12 cellular contexts compared by ENCODE assay signal in the genomic region with DNA sequence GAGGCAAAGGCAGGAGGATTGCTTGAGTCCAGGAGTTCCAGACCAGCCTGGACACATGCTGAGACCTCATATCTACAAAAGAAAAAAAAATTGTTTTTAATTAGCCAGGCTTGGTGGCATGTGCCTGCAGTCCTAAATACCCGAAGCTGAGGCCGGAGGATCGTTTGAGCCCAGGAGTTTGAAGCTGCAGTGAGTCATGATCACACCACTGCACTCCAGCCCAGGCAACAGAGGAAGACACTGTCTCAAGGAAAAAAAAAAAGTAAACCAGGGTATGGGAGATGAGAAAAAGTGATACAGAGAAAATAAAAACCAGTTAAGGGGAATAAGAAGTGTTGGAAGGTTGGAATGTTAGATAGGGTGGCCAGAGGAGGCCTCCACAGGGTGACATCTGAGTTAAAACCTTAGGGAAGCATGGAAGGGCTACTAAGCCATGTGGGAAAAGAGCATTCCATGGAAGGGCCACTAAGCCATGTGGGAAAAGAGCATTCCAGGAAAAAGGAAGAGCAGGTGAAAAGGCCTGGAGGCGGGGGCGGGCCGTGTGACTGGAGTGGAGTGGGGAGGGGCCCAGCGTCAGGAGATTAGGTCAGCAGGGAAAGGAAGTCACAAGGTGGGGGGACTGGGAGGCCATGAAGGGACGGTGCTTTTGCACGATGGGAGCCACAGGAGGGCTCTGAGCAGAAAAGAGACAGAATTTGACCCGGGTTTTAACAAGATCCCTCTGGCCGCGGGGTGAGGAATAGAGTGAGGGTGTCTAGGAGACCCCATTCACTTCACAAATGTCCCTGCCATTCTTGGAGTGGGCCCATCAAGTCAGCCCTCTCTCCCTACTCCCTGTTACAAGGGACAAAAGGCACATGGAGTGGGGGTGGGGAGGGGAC. TPM values are rescaled to one million over a fixed set of nuclear protein-coding genes. Genes with fewer than 3 reads are reported as not detected.
A peak's percentile ranks its signal among the peaks of the same experiment; 100 is the strongest.
DNase-seq lines count a peak whose midpoint lies in the region; ATAC-seq, FAIRE-seq and TF ChIP-seq lines count a peak whose summit lies in the region.
"Had no signal": no experiment of that assay in that cellular context is flagged by ENCODE, and none has a peak within 500 bp of the region (broad histone marks: within the 10 kb centered on the region; RNA-seq: fewer than 3 reads in every experiment).

No MANE protein-coding gene starts in this region.

- TF ChIP-seq CTCF in adrenal gland (IDR thresholded peaks at IDR 0.05) (no peak), hepatocyte (IDR thresholded peaks at IDR 0.05; ENCODE audit: poor library complexity) (no peak)

- H3K4me1 ChIP-seq in adrenal gland (replicated peaks in 1 of 2) (no peaks in the 10 kb centered on the region), hepatocyte (ENCODE audit: insufficient read depth) (no peaks in the 10 kb centered on the region)
- H3K4me1 ChIP-seq: Peyer's patch had no signal

- H3K4me3 ChIP-seq in adrenal gland (no peak overlapping the region), hepatocyte (no peak overlapping the region)
- H3K4me3 ChIP-seq: Peyer's patch had no signal

- ATAC-seq in left ventricle myocardium superior, result peak; percentile 17
- no peak for ATAC-seq in Right ventricle myocardium superior (ENCODE audit: poor library complexity)
- no peak for ATAC-seq in stimulated activated memory B cell treated with anti-CD40 and anti-IgM and Interleukin-4, amounts not matched to agents 10 μg/mL and 1 μg/mL and 100 μg/mL, for 72 hours
- no peak for ATAC-seq in HG03039 (IDR thresholded peaks at IDR 0.05; ENCODE audit: unreplicated experiment)
- ATAC-seq in HG03159 (IDR thresholded peaks at IDR 0.05; ENCODE audit: unreplicated experiment), result no peak

- no peak for TF ChIP-seq POLR2A in adrenal gland (IDR thresholded peaks at IDR 0.05)

- H2AFZ ChIP-seq in hepatocyte, result no peak overlapping the region

- H3K27me3 ChIP-seq in adrenal gland (no peaks in the 10 kb centered on the region), hepatocyte (no peaks in the 10 kb centered on the region)
- H3K27me3 ChIP-seq: Peyer's patch had no signal

- H4K20me1 ChIP-seq in hepatocyte (ENCODE audit: insufficient read depth, poor library complexity, severe bottlenecking), result no peaks in the 10 kb centered on the region

- no peak overlapping the region for H3K4me3 Mint-ChIP-seq in stimulated activated memory B cell treated with anti-CD40 and anti-IgM and Interleukin-4, amounts not matched to agents 10 μg/mL and 1 μg/mL and 100 μg/mL, for 72 hours
- H3K4me3 Mint-ChIP-seq: naive B cell had no signal

- H3K36me3 ChIP-seq in adrenal gland (replicated peaks in 1 of 2) (no peaks in the 10 kb centered on the region), hepatocyte (replicated peaks; ENCODE audit: insufficient read depth, low read depth) (no peaks in the 10 kb centered on the region)
- H3K36me3 ChIP-seq: Peyer's patch had no signal

- peaks cover 27% of the 10 kb centered on the region for H3K27me3 Mint-ChIP-seq in stimulated activated memory B cell treated with anti-CD40 and anti-IgM and Interleukin-4, amounts not matched to agents 10 μg/mL and 1 μg/mL and 100 μg/mL, for 72 hours

- H3K9me3 Mint-ChIP-seq in stimulated activated memory B cell treated with anti-CD40 and anti-IgM and Interleukin-4, amounts not matched to agents 10 μg/mL and 1 μg/mL and 100 μg/mL, for 72 hours, result no peaks in the 10 kb centered on the region

- no peaks in the 10 kb centered on the region for H3K9me3 ChIP-seq in adrenal gland (replicated peaks in 1 of 3)
- no peaks in the 10 kb centered on the region for H3K9me3 ChIP-seq in hepatocyte (ENCODE audit: low read depth)
- H3K9me3 ChIP-seq: Peyer's patch had no signal

- intact Hi-C loops in left ventricle myocardium superior (cut with micrococcal nuclease), result no loop called here
- intact Hi-C loops in Right ventricle myocardium superior (cut with DNase I), result no loop called here
- intact Hi-C loops in adrenal gland (cut with DNase I), result no loop called here

- WGBS in adrenal gland, 4 donors, result 57 to 74% (median 70%) methylated on average over 12 of the region's 12 CpGs
- WGBS in hepatocyte (ENCODE audit: low lambda C conversion rate, missing lambda C conversion rate), result 69% methylated on average over 10 of the region's 12 CpGs

- no peak for FAIRE-seq in urothelium cell line (lab: Jason Lieb, UNC)

- H3K27ac ChIP-seq in adrenal gland, result no peak overlapping the region
- H3K27ac ChIP-seq in hepatocyte, result peak overlapping the region; percentile 77
- H3K27ac ChIP-seq: Peyer's patch had no signal

- no peak overlapping the region for H3K27ac Mint-ChIP-seq in stimulated activated memory B cell treated with anti-CD40 and anti-IgM and Interleukin-4, amounts not matched to agents 10 μg/mL and 1 μg/mL and 100 μg/mL, for 72 hours

- no peaks in the 10 kb centered on the region for H3K79me2 ChIP-seq in hepatocyte

- no peaks in the 10 kb centered on the region for H3K4me1 Mint-ChIP-seq in stimulated activated memory B cell treated with anti-CD40 and anti-IgM and Interleukin-4, amounts not matched to agents 10 μg/mL and 1 μg/mL and 100 μg/mL, for 72 hours

- no peaks in the 10 kb centered on the region for H3K36me3 Mint-ChIP-seq in stimulated activated memory B cell treated with anti-CD40 and anti-IgM and Interleukin-4, amounts not matched to agents 10 μg/mL and 1 μg/mL and 100 μg/mL, for 72 hours
- H3K36me3 Mint-ChIP-seq: naive B cell had no signal

- H3K4me2 ChIP-seq in hepatocyte, result no peak overlapping the region

- DNase-seq in left ventricle myocardium superior (no peak), Right ventricle myocardium superior (no peak), adrenal gland (peak in 4 of 7 donors; percentile 31 to 62 (median 38)), hepatocyte (ENCODE audit: low spot score) (peak; percentile 62), urothelium cell line (ENCODE audit: low spot score) (peak; percentile 71)
- DNase-seq: activated CD4-positive, alpha-beta T cell treated with anti-CD3 and anti-CD28 coated beads for 48 hours; naive B cell; NCI-H1048; Peyer's patch had no signal

- no peaks in the 10 kb centered on the region for H3K9me2 ChIP-seq in hepatocyte (replicated peaks; ENCODE audit: insufficient read depth)

RNA-seq across cellular contexts. Expression of gene CPNE5, which starts 18.3 kb away (rescaled TPM):
- total RNA-seq in left ventricle myocardium superior (20.4 TPM), Right ventricle myocardium superior (10.0 TPM), adrenal gland (1 to 10 TPM in 4 of 8 donors, under 1 TPM in 3, not detected in 1; 0.26 to 3.5 (median 1.3) TPM), hepatocyte (0.30 and 1.4 TPM in 2 replicates)
- polyA plus RNA-seq in adrenal gland (1 to 10 TPM in 2 of 3 donors, under 1 TPM in 1; 0.71 to 2.2 (median 1.1) TPM), hepatocyte (0.55 and 1.2 TPM in 2 replicates)

RNA-seq across cellular contexts. Expression of gene PPIL1, which starts 53.7 kb away (rescaled TPM):
- total RNA-seq in left ventricle myocardium superior (60.3 TPM), Right ventricle myocardium superior (65.2 TPM), adrenal gland (100 to 1,000 TPM in 2 of 8 donors, 10 to 100 TPM in 6; 36.4 to 138 (median 61.4) TPM), hepatocyte (52.3 and 53.0 TPM in 2 replicates)
- polyA plus RNA-seq in adrenal gland (100 to 1,000 TPM in 1 of 3 donors, 10 to 100 TPM in 1, 1 to 10 TPM in 1; 8.2 to 134 (median 30.5) TPM), hepatocyte (42.6 and 51.7 TPM in 2 replicates)

Comparison
In these comparisons a context has a peak if more than half of its experiments do, and no peak if none do; other contexts are left out.
1. DNase-seq: peak in adrenal gland (4 of 7), hepatocyte (single experiment) and urothelium cell line (single experiment); none in left ventricle myocardium superior (single experiment) and Right ventricle myocardium superior (single experiment).